ENCODE assay signal across 8 cellular contexts in genomic region chr20:36506253-36506652, GRCh38.
DNase-seq lines count a peak whose midpoint lies in the region; ATAC-seq and TF ChIP-seq lines count a peak whose summit lies in the region.

No MANE protein-coding gene starts in this region.

- ATAC-seq in GM21786 (IDR thresholded peaks at IDR 0.05; ENCODE audit: unreplicated experiment) (no peak), HG03469 (IDR thresholded peaks at IDR 0.05; ENCODE audit: unreplicated experiment) (no peak)

- H3K4me3 ChIP-seq in AG04449 (ENCODE audit: low read depth, low read length) = no peak overlapping the region
- H3K4me3 ChIP-seq in epithelial cell of esophagus (ENCODE audit: low read length) = no peak overlapping the region

- no peak for DNase-seq in AG04449 (ENCODE audit: low read depth, low spot score)
- no peak for DNase-seq in GM10248 (ENCODE audit: extremely low spot score)
- DNase-seq in NCI-H82 treated with DMSO at 0.1 percent for 48 hours (lab: John Stamatoyannopoulos, UW; ENCODE audit: unreplicated experiment) = peak; percentile 31
- no peak for DNase-seq in epithelial cell of esophagus (ENCODE audit: low read depth)
- DNase-seq in KG1 (lab: John Stamatoyannopoulos, UW) = no peak
- DNase-seq in NCI-H510A treated with DMSO at 0.1 percent for 48 hours (lab: John Stamatoyannopoulos, UW) = no peak

- TF ChIP-seq CTCF in AG04449 (IDR thresholded peaks at IDR 0.05; ENCODE audit: insufficient read depth, low read length, missing control alignments) (peak; percentile 15), GM10248 (IDR thresholded peaks at IDR 0.05; ENCODE audit: control extremely low read depth, extremely low read depth, low read depth, missing control alignments) (peak; percentile 20), epithelial cell of esophagus (IDR thresholded peaks at IDR 0.05; ENCODE audit: insufficient read depth, low read depth, low read length, missing control alignments) (peak; percentile 15)

- POLR2A ChIA-PET in AG04449 (lab: Yijun Ruan, JAX) (no interaction called here), GM10248 (lab: Yijun Ruan, JAX) (interaction anchor here (0.6 kb wide), 1 partner anchor 101 kb away, joined by 6 read pairs; no protein-coding TSS in a partner anchor)

- CTCF ChIA-PET in AG04449 (lab: Yijun Ruan, JAX) (interaction anchor here (0.6 to 1.5 kb wide), 5 partner anchors 8 to 29 kb away, joined by 3 to 5 read pairs (median 4); no protein-coding TSS in a partner anchor), GM10248 (lab: Yijun Ruan, JAX) (interaction anchor here (1.0 to 1.9 kb wide), 7 partner anchors 11 to 303 kb away, joined by 3 to 6 read pairs (median 5); partner anchors contain the start of gene RAB5IF)
